1 cellular context compared by ENCODE assay signal in genomic region chr17:3682033-3682432, GRCh38.
TF ChIP-seq lines count a peak whose summit lies in the region.

No MANE protein-coding gene starts in this region.

TF ChIP-seq in H1, 55 proteins besides CTCF, POLR2A, EP300 and RAD21:
- no peak for TF ChIP-seq BCL11A (IDR thresholded peaks at IDR 0.05; ENCODE audit: low read depth in 2 of 2, low read length in 2 of 2)
- no peak for TF ChIP-seq EGR1 (IDR thresholded peaks at IDR 0.05; ENCODE audit: borderline replicate concordance, low read depth, low read length)
- TF ChIP-seq SIRT6 (IDR thresholded peaks at IDR 0.05; ENCODE audit: low read length), result no peak
- no peak for TF ChIP-seq RBBP5 (IDR thresholded peaks at IDR 0.05; ENCODE audit: borderline replicate concordance, low read depth, low read length)
- TF ChIP-seq TCF12 (IDR thresholded peaks at IDR 0.05; ENCODE audit: low read depth, low read length), result no peak
- TF ChIP-seq SP4 (IDR thresholded peaks at IDR 0.05; ENCODE audit: low read length), result no peak
- TF ChIP-seq HDAC2 (IDR thresholded peaks at IDR 0.05; ENCODE audit: borderline replicate concordance in 1 of 2, low read depth in 2 of 2, low read length in 2 of 2), result no peak
- TF ChIP-seq CHD2 (IDR thresholded peaks at IDR 0.05; ENCODE audit: low read length), result no peak
- TF ChIP-seq JUN (IDR thresholded peaks at IDR 0.05; ENCODE audit: low read depth, low read length), result no peak
- no peak for TF ChIP-seq CHD7 (IDR thresholded peaks at IDR 0.05; ENCODE audit: insufficient replicate concordance, low read length)
- TF ChIP-seq CBX8 (IDR thresholded peaks at IDR 0.05; ENCODE audit: borderline replicate concordance, low read depth, low read length), result no peak
- no peak for TF ChIP-seq ASH2L (IDR thresholded peaks at IDR 0.05; ENCODE audit: low read length)
- TF ChIP-seq SUZ12 (IDR thresholded peaks at IDR 0.05; ENCODE audit: low read length), result no peak
- no peak for TF ChIP-seq SIX5 (IDR thresholded peaks at IDR 0.05; ENCODE audit: low read depth, low read length)
- no peak for TF ChIP-seq HDAC6 (IDR thresholded peaks at IDR 0.05; ENCODE audit: low read depth, low read length)
- TF ChIP-seq YY1 (IDR thresholded peaks at IDR 0.05; ENCODE audit: low read depth, low read length), result no peak
- no peak for TF ChIP-seq GABPA (IDR thresholded peaks at IDR 0.05; ENCODE audit: borderline replicate concordance, insufficient read depth, low read length)
